10 cellular contexts compared by ENCODE assay signal in genomic region chr5:139343476-139343875, GRCh38. TPM values are rescaled to one million over a fixed set of nuclear protein-coding genes. Genes with fewer than 3 reads are reported as not detected.
A peak's percentile ranks its signal among the peaks of the same experiment; 100 is the strongest.
DNase-seq lines count a peak whose midpoint lies in the region; ATAC-seq, FAIRE-seq and TF ChIP-seq lines count a peak whose summit lies in the region.
"Had no signal": no experiment of that assay in that cellular context is flagged by ENCODE, and none has a peak within 500 bp of the region (broad histone marks: within the 10 kb centered on the region; RNA-seq: fewer than 3 reads in every experiment).

No MANE protein-coding gene starts in this region.

- H3K27me3 Mint-ChIP-seq in activated CD4-positive, alpha-beta T cell treated with anti-CD3 and anti-CD28 coated beads for 36 hours = no peaks in the 10 kb centered on the region
- no peaks in the 10 kb centered on the region for H3K27me3 Mint-ChIP-seq in WTC11 (ENCODE audit: low read depth)

- no peak for FAIRE-seq in RCC 7860 (lab: Jason Lieb, UNC)
- FAIRE-seq: A204.1 had no signal

- peak overlapping the region; percentile 99 for H3K4me3 ChIP-seq in fibroblast of villous mesenchyme (ENCODE audit: low read depth, low read length)

- DNase-seq in activated CD4-positive, alpha-beta T cell treated with anti-CD3 and anti-CD28 coated beads for 36 hours = no peak
- no peak for DNase-seq in activated CD4-positive, alpha-beta T cell treated with anti-CD3 and anti-CD28 coated beads for 4 hours
- no peak for DNase-seq in WTC11 (ENCODE audit: low spot score)
- no peak for DNase-seq in fibroblast of villous mesenchyme (ENCODE audit: low read depth)
- DNase-seq in stimulated activated effector memory CD8-positive, alpha-beta T cell treated with anti-CD3 and anti-CD28 coated beads, Interleukin-12 subunit alpha, Interleukin-12 subunit beta, amount 100 ng/mL, for 72 hours (ENCODE audit: low spot score in 2 of 2) = no peak
- no peak for DNase-seq in RCC 7860 (ENCODE audit: low spot score)
- no peak for DNase-seq in left colon
- DNase-seq in anterior cingulate cortex (lab: John Stamatoyannopoulos, UW) = no peak

- H3K9me3 Mint-ChIP-seq in activated CD4-positive, alpha-beta T cell treated with anti-CD3 and anti-CD28 coated beads for 36 hours (ENCODE audit: low read depth) = no peaks in the 10 kb centered on the region
- peaks cover 8% of the 10 kb centered on the region for H3K9me3 Mint-ChIP-seq in WTC11
- no peaks in the 10 kb centered on the region for H3K9me3 Mint-ChIP-seq in stimulated activated effector memory CD8-positive, alpha-beta T cell treated with anti-CD3 and anti-CD28 coated beads, Interleukin-12 subunit alpha, Interleukin-12 subunit beta, amount 100 ng/mL, for 72 hours

- ATAC-seq in activated CD4-positive, alpha-beta T cell treated with anti-CD3 and anti-CD28 coated beads for 36 hours = no peak
- ATAC-seq in WTC11 (no peak), left colon (no peak)
- ATAC-seq in stimulated activated effector memory CD8-positive, alpha-beta T cell treated with anti-CD3 and anti-CD28 coated beads, Interleukin-12 subunit alpha, Interleukin-12 subunit beta, amount 100 ng/mL, for 72 hours = no peak

- no peak for TF ChIP-seq CTCF in WTC11 (IDR thresholded peaks at IDR 0.05)
- TF ChIP-seq CTCF in fibroblast of villous mesenchyme (IDR thresholded peaks at IDR 0.05; ENCODE audit: insufficient read depth, low read depth, low read length) = no peak

- POLR2A ChIA-PET in activated CD4-positive, alpha-beta T cell treated with anti-CD3 and anti-CD28 coated beads for 36 hours (lab: Charles Lee) = no interaction called here
- POLR2A ChIA-PET in WTC11 (lab: Charles Lee) = no interaction called here

- H3K36me3 Mint-ChIP-seq in activated CD4-positive, alpha-beta T cell treated with anti-CD3 and anti-CD28 coated beads for 36 hours (ENCODE audit: low read depth) = peaks cover 25% of the 10 kb centered on the region
- peaks cover 35% of the 10 kb centered on the region for H3K36me3 Mint-ChIP-seq in WTC11
- peaks cover 75% of the 10 kb centered on the region for H3K36me3 Mint-ChIP-seq in stimulated activated effector memory CD8-positive, alpha-beta T cell treated with anti-CD3 and anti-CD28 coated beads, Interleukin-12 subunit alpha, Interleukin-12 subunit beta, amount 100 ng/mL, for 72 hours

- H3K4me3 Mint-ChIP-seq in activated CD4-positive, alpha-beta T cell treated with anti-CD3 and anti-CD28 coated beads for 36 hours = peak overlapping the region; percentile 88
- H3K4me3 Mint-ChIP-seq in WTC11 = peak overlapping the region; percentile 97
- peak overlapping the region; percentile 98 for H3K4me3 Mint-ChIP-seq in stimulated activated effector memory CD8-positive, alpha-beta T cell treated with anti-CD3 and anti-CD28 coated beads, Interleukin-12 subunit alpha, Interleukin-12 subunit beta, amount 100 ng/mL, for 72 hours

- CTCF ChIA-PET in activated CD4-positive, alpha-beta T cell treated with anti-CD3 and anti-CD28 coated beads for 36 hours (lab: Charles Lee) = interaction anchor here (0.6 to 1.6 kb wide), 4 partner anchors 11 to 359 kb away, joined by 3 to 4 read pairs (median 4); no protein-coding TSS in a partner anchor
- CTCF ChIA-PET in WTC11 (lab: Charles Lee) = no interaction called here

- peaks cover 55% of the 10 kb centered on the region for H3K4me1 Mint-ChIP-seq in activated CD4-positive, alpha-beta T cell treated with anti-CD3 and anti-CD28 coated beads for 36 hours
- peaks cover 26% of the 10 kb centered on the region for H3K4me1 Mint-ChIP-seq in WTC11
- H3K4me1 Mint-ChIP-seq in stimulated activated effector memory CD8-positive, alpha-beta T cell treated with anti-CD3 and anti-CD28 coated beads, Interleukin-12 subunit alpha, Interleukin-12 subunit beta, amount 100 ng/mL, for 72 hours = peaks cover 46% of the 10 kb centered on the region

- peak overlapping the region; percentile 94 for H3K27ac Mint-ChIP-seq in activated CD4-positive, alpha-beta T cell treated with anti-CD3 and anti-CD28 coated beads for 36 hours
- peak overlapping the region; percentile 99 for H3K27ac Mint-ChIP-seq in WTC11
- H3K27ac Mint-ChIP-seq in stimulated activated effector memory CD8-positive, alpha-beta T cell treated with anti-CD3 and anti-CD28 coated beads, Interleukin-12 subunit alpha, Interleukin-12 subunit beta, amount 100 ng/mL, for 72 hours = peak overlapping the region; percentile 99

- intact Hi-C loops in activated CD4-positive, alpha-beta T cell treated with anti-CD3 and anti-CD28 coated beads for 36 hours (cut with DNase I, micrococcal nuclease) = loop anchor here in 1 of 2 experiments (2.0 kb wide), 1 partner anchor 217 kb away; the partner anchor contains the start of gene UBE2D2
- intact Hi-C loops in left colon (cut with DNase I, micrococcal nuclease) = no loop called here

TF ChIP-seq in WTC11, 78 proteins besides CTCF, POLR2A, EP300 and RAD21:
- no peak for TF ChIP-seq ZNF396 (CRISPR knock-in tag; IDR thresholded peaks at IDR 0.05; ENCODE audit: borderline replicate concordance)

RNA-seq across cellular contexts. Expression of gene PAIP2, which starts 1.8 kb away (rescaled TPM):
- total RNA-seq in activated CD4-positive, alpha-beta T cell treated with anti-CD3 and anti-CD28 coated beads for 36 hours = 100 to 1,000 TPM; 101 to 126 TPM
- 122 to 126 TPM (median 126 TPM) in 3 replicates for total RNA-seq in WTC11 (2021)
- total RNA-seq in fibroblast of villous mesenchyme = 35.1 and 56.1 TPM in 2 replicates
- total RNA-seq in left colon = 10 to 100 TPM; 28.0 to 47.5 TPM

RNA-seq across cellular contexts. Expression of gene SLC23A1, which starts 39.6 kb away (rescaled TPM):
- total RNA-seq in activated CD4-positive, alpha-beta T cell treated with anti-CD3 and anti-CD28 coated beads for 36 hours = under 1 TPM; 0.43 to 0.53 TPM
- total RNA-seq in WTC11 (2021) (not detected in 3 replicates), fibroblast of villous mesenchyme (not detected in 2 replicates), left colon (1 to 10 TPM; 4.8 to 5.9 TPM)
- total RNA-seq: pulmonary artery endothelial cell had no signal

RNA-seq across cellular contexts. Expression of gene MZB1, which starts 46.2 kb away (rescaled TPM):
- 1 to 10 TPM; 7.8 to 9.8 TPM for total RNA-seq in activated CD4-positive, alpha-beta T cell treated with anti-CD3 and anti-CD28 coated beads for 36 hours
- total RNA-seq in WTC11 (2021) = 0.85 to 1.8 TPM (median 1.1 TPM) in 3 replicates
- total RNA-seq in fibroblast of villous mesenchyme = under 0.01 and 0.43 TPM in 2 replicates
- 10 to 100 TPM in 1 of 2 donors, 1 to 10 TPM in 1; 6.0 to 36.9 TPM for total RNA-seq in left colon
- total RNA-seq: pulmonary artery endothelial cell had no signal

RNA-seq across cellular contexts. Expression of gene MATR3, which starts 49.9 kb away (rescaled TPM):
- 100 to 1,000 TPM; 113 to 133 TPM for total RNA-seq in activated CD4-positive, alpha-beta T cell treated with anti-CD3 and anti-CD28 coated beads for 36 hours
- total RNA-seq in WTC11 (2021) (228 to 290 TPM (median 233 TPM) in 3 replicates), fibroblast of villous mesenchyme (190 and 239 TPM in 2 replicates), left colon (100 to 1,000 TPM in 1 of 2 donors, 10 to 100 TPM in 1; 98.4 to 106 TPM)

RNA-seq across cellular contexts. Expression of gene PROB1, which starts 51.4 kb away (rescaled TPM):
- 1 to 10 TPM; 3.2 TPM for total RNA-seq in activated CD4-positive, alpha-beta T cell treated with anti-CD3 and anti-CD28 coated beads for 36 hours
- total RNA-seq in WTC11 (2021) (2.5 to 3.3 TPM (median 3.2 TPM) in 3 replicates), fibroblast of villous mesenchyme (3.9 and 4.3 TPM in 2 replicates), left colon (under 1 TPM; 0.42 to 0.55 TPM)
